ENCODE assay signal across 8 cellular contexts in the genomic region with DNA sequence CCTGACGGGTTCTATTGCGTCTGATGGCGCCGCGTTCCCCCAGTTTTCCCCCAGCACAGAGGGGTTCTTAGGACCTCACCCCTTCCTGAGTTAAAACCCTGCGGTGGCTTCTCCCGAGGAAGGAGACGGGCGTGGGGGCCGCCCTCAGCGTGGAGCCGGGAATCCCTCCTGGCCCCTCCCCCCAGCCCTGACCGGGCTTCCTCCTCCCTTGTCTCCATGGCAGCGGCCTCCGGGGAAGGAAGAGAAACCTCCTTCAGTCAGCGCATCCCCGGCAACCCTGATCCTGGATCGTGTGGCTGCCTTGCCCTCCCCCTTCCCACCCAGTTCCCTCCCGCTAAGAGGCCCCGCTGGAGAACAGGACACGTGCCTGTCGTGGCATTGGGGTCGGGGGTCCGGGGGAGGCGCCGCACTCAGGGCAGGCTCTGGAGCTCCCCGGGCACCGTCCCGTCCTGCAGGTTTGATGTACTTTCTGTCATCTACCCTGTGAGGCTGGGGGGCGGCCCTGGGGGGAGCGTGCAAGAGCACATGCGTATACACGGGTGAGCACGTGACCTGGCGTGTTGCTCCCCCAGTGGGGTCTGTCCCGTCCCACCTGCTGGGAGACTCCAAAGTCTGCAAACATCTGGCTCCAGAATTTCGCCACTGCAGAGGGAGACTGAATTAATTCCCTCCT. TPM values are rescaled to one million over a fixed set of nuclear protein-coding genes. Genes with fewer than 3 reads are reported as not detected.
A peak's percentile ranks its signal among the peaks of the same experiment; 100 is the strongest.
DNase-seq lines count a peak whose midpoint lies in the region; ATAC-seq and TF ChIP-seq lines count a peak whose summit lies in the region.

No MANE protein-coding gene starts in this region.

- no peak for ATAC-seq in GM21526 (IDR thresholded peaks at IDR 0.05; ENCODE audit: low FRiP score, unreplicated experiment)
- ATAC-seq in HG02759 (IDR thresholded peaks at IDR 0.05; ENCODE audit: unreplicated experiment), result no peak

- H3K4me3 ChIP-seq in H7 (ENCODE audit: insufficient read depth, low read depth, low read length) (no peak overlapping the region), SK-N-MC (peak overlapping the region; percentile 51; the same call in 1 of the 2 replicates), left ventricle myocardium inferior (peak overlapping the region; percentile 17)

- no peak overlapping the region for H3K9ac ChIP-seq in SK-N-MC (ENCODE audit: insufficient read length)

- DNase-seq in H7, result peak; percentile 67
- no peak for DNase-seq in SK-N-MC (ENCODE audit: low read depth, low spot score)
- DNase-seq in left ventricle myocardium inferior, result peak; percentile 58
- peak; percentile 17 for DNase-seq in smooth muscle cell of the brain vasculature (ENCODE audit: low read depth, low spot score)
- no peak for DNase-seq in stimulated activated CD4-positive, alpha-beta T cell treated with anti-CD3 and anti-CD28 coated beads, Interleukin-1b, Interleukin-23, amount 100 ng/mL, for 48 hours
- no peak for DNase-seq in activated CD8-positive, alpha-beta memory T cell treated with anti-CD3 and anti-CD28 coated beads, Interleukin-2, amount 50 U/mL, for 4 hours

- TF ChIP-seq CTCF in left ventricle myocardium inferior (IDR thresholded peaks at IDR 0.05; ENCODE audit: borderline replicate concordance), result no peak

- H3K27ac ChIP-seq in SK-N-MC, result no peak overlapping the region
- H3K27ac ChIP-seq in left ventricle myocardium inferior (replicated peaks), result peak overlapping the region; percentile 57

- intact Hi-C loops in left ventricle myocardium inferior (cut with micrococcal nuclease), result no loop called here

- H3K27me3 ChIP-seq in H7 (ENCODE audit: control insufficient read depth, insufficient read depth, low read length), result no peaks in the 10 kb centered on the region
- H3K27me3 ChIP-seq in left ventricle myocardium inferior (ENCODE audit: low read depth), result peaks cover 63% of the 10 kb centered on the region

- H3K9me3 ChIP-seq in SK-N-MC (ENCODE audit: low read depth, low read length) (no peaks in the 10 kb centered on the region), left ventricle myocardium inferior (replicated peaks) (no peaks in the 10 kb centered on the region)

- H3K4me1 ChIP-seq in left ventricle myocardium inferior, result peaks cover 26% of the 10 kb centered on the region

- H3K36me3 ChIP-seq in H7 (replicated peaks; ENCODE audit: control insufficient read depth, insufficient read depth, low read length) (no peaks in the 10 kb centered on the region), SK-N-MC (ENCODE audit: insufficient read depth, low read length) (no peaks in the 10 kb centered on the region), left ventricle myocardium inferior (no peaks in the 10 kb centered on the region)

RNA-seq across cellular contexts. Expression of a gene that starts 30.5 kb away (rescaled TPM):
- total RNA-seq in H7 (2014; rRNA removed; shearing (Covaris generic)), result 24.8 and 27.3 TPM in 2 replicates
- total RNA-seq in left ventricle myocardium inferior, result 2.5 TPM

RNA-seq across cellular contexts. Expression of a gene that starts 41.7 kb away (rescaled TPM):
- not detected in 2 replicates for total RNA-seq in H7 (2014; rRNA removed; shearing (Covaris generic))
- not detected for total RNA-seq in left ventricle myocardium inferior

RNA-seq across cellular contexts. Expression of a gene that starts 46.6 kb away (rescaled TPM):
- total RNA-seq in H7 (2014; rRNA removed; shearing (Covaris generic)), result not detected in 2 replicates
- 3.6 TPM for total RNA-seq in left ventricle myocardium inferior

RNA-seq across cellular contexts. Expression of a gene that starts 57.1 kb away (rescaled TPM):
- not detected in 2 replicates for total RNA-seq in H7 (2014; rRNA removed; shearing (Covaris generic))
- 3.6 TPM for total RNA-seq in left ventricle myocardium inferior

Comparison
In these comparisons a context has a peak if more than half of its experiments do, and no peak if none do; other contexts are left out.
1. DNase-seq: peak in H7 (single experiment), left ventricle myocardium inferior (single experiment) and smooth muscle cell of the brain vasculature (single experiment); none in SK-N-MC (single experiment), stimulated activated CD4-positive, alpha-beta T cell treated with anti-CD3 and anti-CD28 coated beads, Interleukin-1b, Interleukin-23, amount 100 ng/mL, for 48 hours (single experiment) and activated CD8-positive, alpha-beta memory T cell treated with anti-CD3 and anti-CD28 coated beads, Interleukin-2, amount 50 U/mL, for 4 hours (single experiment).